Comparison of ENCODE assay signal across 1 cellular context in the genomic region with DNA sequence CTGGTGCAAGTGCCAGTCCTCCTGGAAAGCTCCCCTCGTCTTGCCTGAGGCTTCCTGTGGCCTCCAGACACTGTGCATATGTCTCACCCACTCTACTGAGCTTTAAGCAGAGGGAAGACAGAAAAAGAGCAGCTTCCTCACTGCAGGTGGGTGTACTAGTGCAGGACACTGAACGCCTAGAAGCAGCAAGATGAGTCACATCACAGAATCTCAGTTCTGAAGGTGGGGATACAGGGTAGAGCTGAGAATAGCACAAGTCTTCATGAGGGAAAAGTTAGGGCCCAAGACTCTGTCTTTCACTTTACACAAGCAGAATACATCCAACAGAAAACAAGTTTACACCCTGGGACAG.
TF ChIP-seq lines count a peak whose summit lies in the region.

No MANE protein-coding gene starts in this region.

TF ChIP-seq in HepG2, 621 proteins besides CTCF, POLR2A, EP300 and RAD21:
- TF ChIP-seq, protein P1, sequence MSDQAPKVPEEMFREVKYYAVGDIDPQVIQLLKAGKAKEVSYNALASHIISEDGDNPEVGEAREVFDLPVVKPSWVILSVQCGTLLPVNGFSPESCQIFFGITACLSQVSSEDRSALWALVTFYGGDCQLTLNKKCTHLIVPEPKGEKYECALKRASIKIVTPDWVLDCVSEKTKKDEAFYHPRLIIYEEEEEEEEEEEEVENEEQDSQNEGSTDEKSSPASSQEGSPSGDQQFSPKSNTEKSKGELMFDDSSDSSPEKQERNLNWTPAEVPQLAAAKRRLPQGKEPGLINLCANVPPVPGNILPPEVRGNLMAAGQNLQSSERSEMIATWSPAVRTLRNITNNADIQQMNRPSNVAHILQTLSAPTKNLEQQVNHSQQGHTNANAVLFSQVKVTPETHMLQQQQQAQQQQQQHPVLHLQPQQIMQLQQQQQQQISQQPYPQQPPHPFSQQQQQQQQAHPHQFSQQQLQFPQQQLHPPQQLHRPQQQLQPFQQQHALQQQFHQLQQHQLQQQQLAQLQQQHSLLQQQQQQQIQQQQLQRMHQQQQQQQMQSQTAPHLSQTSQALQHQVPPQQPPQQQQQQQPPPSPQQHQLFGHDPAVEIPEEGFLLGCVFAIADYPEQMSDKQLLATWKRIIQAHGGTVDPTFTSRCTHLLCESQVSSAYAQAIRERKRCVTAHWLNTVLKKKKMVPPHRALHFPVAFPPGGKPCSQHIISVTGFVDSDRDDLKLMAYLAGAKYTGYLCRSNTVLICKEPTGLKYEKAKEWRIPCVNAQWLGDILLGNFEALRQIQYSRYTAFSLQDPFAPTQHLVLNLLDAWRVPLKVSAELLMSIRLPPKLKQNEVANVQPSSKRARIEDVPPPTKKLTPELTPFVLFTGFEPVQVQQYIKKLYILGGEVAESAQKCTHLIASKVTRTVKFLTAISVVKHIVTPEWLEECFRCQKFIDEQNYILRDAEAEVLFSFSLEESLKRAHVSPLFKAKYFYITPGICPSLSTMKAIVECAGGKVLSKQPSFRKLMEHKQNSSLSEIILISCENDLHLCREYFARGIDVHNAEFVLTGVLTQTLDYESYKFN (CRISPR knock-in tag; conservative IDR thresholded peaks at IDR 0.05): peak; percentile 20; the same call in 1 of the 2 replicates
- TF ChIP-seq, protein P2, sequence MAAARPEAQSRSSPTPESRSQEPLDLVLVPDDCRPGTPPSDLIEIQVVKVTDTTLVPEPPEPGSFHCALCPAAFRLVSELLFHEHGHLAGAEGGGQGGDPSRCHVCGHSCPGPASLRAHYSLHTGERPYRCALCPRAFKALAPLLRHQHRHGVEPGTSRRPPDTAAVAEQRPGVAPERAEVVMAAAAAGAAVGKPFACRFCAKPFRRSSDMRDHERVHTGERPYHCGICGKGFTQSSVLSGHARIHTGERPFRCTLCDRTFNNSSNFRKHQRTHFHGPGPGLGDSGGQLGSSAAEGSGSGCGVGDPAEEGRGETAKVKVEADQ (CRISPR knock-in tag; IDR thresholded peaks at IDR 0.05; ENCODE audit: borderline replicate concordance): no peak
- no peak for TF ChIP-seq ZNF367 (CRISPR knock-in tag; IDR thresholded peaks at IDR 0.05; ENCODE audit: borderline replicate concordance)
